ENCODE assay signal across 10 cellular contexts in the genomic region with DNA sequence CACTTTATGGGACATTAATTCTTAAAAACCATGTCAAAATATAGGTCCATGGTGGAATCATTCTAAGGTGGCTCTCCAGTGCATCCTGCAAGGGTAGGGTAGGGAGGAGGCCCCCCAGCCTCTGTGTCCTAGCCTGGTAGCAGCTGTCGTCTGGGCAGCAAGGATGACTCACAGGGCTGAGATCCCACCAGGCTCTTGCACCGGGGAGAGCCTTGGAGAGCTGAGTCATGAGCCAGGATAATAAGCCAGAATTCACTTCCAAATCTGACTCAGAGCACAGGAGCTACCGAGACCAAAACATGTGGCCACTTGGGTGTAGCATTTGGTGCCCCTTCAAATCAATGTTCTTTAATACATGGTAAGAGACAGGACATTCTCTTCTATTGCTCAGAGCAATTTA.
A peak's percentile ranks its signal among the peaks of the same experiment; 100 is the strongest.
DNase-seq lines count a peak whose midpoint lies in the region; ATAC-seq and TF ChIP-seq lines count a peak whose summit lies in the region.
"Had no signal": no experiment of that assay in that cellular context is flagged by ENCODE, and none has a peak within 500 bp of the region (broad histone marks: within the 10 kb centered on the region; RNA-seq: fewer than 3 reads in every experiment).

No MANE protein-coding gene starts in this region.

- intact Hi-C loops in heart right ventricle (cut with DNase I) = no loop called here
- intact Hi-C loops in psoas muscle (cut with DNase I) = no loop called here

- H3K4me1 ChIP-seq in heart right ventricle = peaks cover 0 to 30% (median 14%) of the 10 kb centered on the region in 9 donors
- no peaks in the 10 kb centered on the region for H3K4me1 ChIP-seq in psoas muscle

- TF ChIP-seq CTCF in heart right ventricle (IDR thresholded peaks at IDR 0.05) (no peak), psoas muscle (IDR thresholded peaks at IDR 0.05) (no peak)

- WGBS in heart right ventricle, 2 donors = 26 to 33% methylated on average over 3 of the region's 3 CpGs
- WGBS in psoas muscle, 3 donors = 12 to 13% (median 12%) methylated on average over 3 of the region's 3 CpGs

- H3K9me3 ChIP-seq in heart right ventricle (no peaks in the 10 kb centered on the region), psoas muscle (no peaks in the 10 kb centered on the region)

- H3K4me3 ChIP-seq in heart right ventricle (no peak overlapping the region), psoas muscle (no peak overlapping the region)

- DNase-seq in ELR (ENCODE audit: low read depth) = peak; percentile 0
- DNase-seq in T1000 (lab: John Stamatoyannopoulos, UW) = peak; percentile 55
- DNase-seq in heart right ventricle = peak; percentile 45 to 48
- DNase-seq in psoas muscle = peak; percentile 71 to 80
- DNase-seq in NCI-H1105 treated with DMSO at 0.1 percent for 48 hours (lab: John Stamatoyannopoulos, UW) = no peak
- no peak for DNase-seq in NCI-H524 treated with DMSO at 0.1 percent for 48 hours (lab: John Stamatoyannopoulos, UW)
- DNase-seq in glomerular visceral epithelial cell (ENCODE audit: extremely low spot score) = no peak
- DNase-seq: DND-41; stimulated activated CD4-positive, alpha-beta T cell treated with anti-CD3 and anti-CD28 coated beads, Interleukin-1b, Interleukin-23, amount 100 ng/mL, for 48 hours had no signal

- no peaks in the 10 kb centered on the region for H3K27me3 ChIP-seq in heart right ventricle
- H3K27me3 ChIP-seq in psoas muscle (ENCODE audit: insufficient read depth in 3 of 3, low read length in 2 of 3) = no peaks in the 10 kb centered on the region

- peak; percentile 77 to 99 (median 91) for ATAC-seq in heart right ventricle
- ATAC-seq in psoas muscle = peak; percentile 77 to 95 (median 90)
- no peak for ATAC-seq in activated CD4-positive, CD25-positive, alpha-beta regulatory T cell treated with anti-CD3 and anti-CD28 coated beads, Interleukin-2, amount 50 U/mL, for 24 hours

- H3K36me3 ChIP-seq in heart right ventricle (no peaks in the 10 kb centered on the region), psoas muscle (ENCODE audit: insufficient read depth in 1 of 2, low read depth in 1 of 2) (no peaks in the 10 kb centered on the region)

- H3K27ac ChIP-seq in heart right ventricle = peak overlapping the region in 1 of 10 donors; percentile 49
- H3K27ac ChIP-seq in psoas muscle = no peak overlapping the region

Comparison
In these comparisons a context has a peak if more than half of its experiments do, and no peak if none do; other contexts are left out.
1. DNase-seq: peak in ELR (single experiment), T1000 (single experiment), heart right ventricle (2 of 2) and psoas muscle (2 of 2); none in NCI-H1105 treated with DMSO at 0.1 percent for 48 hours (single experiment), NCI-H524 treated with DMSO at 0.1 percent for 48 hours (single experiment) and glomerular visceral epithelial cell (single experiment).
2. ATAC-seq: peak in heart right ventricle (8 of 8) and psoas muscle (4 of 4); none in activated CD4-positive, CD25-positive, alpha-beta regulatory T cell treated with anti-CD3 and anti-CD28 coated beads, Interleukin-2, amount 50 U/mL, for 24 hours (0 of 2).